In genomic region chr15:60243769-60244168, GRCh38 we compare ENCODE assay signal across 35 cellular contexts.
"Had no signal": no experiment of that assay in that cellular context is flagged by ENCODE, and none has a peak within 500 bp of the region (broad histone marks: within the 10 kb centered on the region; RNA-seq: fewer than 3 reads in every experiment).

No MANE protein-coding gene starts in this region.

- DNase-seq: heart left ventricle; hypothalamus; immature natural killer cell; kidney; left colon; left lung; lower lobe of right lung; mammary epithelial cell; mesenchymal stem cell; midbrain; mucosa of descending colon; naive thymus-derived CD4-positive, alpha-beta T cell; pancreas; posterior cingulate gyrus; retina; right cardiac atrium; stimulated activated CD4-positive, alpha-beta T cell treated with anti-CD3 and anti-CD28 coated beads, Interleukin-12 subunit alpha, Interleukin-12 subunit beta, amount 100 ng/mL, for 4 hours; stimulated activated CD4-positive, alpha-beta T cell treated with anti-CD3 and anti-CD28 coated beads, Interleukin-15, amount 100 ng/mL, for 24 hours; stimulated activated CD4-positive, alpha-beta T cell treated with anti-CD3 and anti-CD28 coated beads, Interleukin-2, amount 100 ng/mL, for 24 hours; stimulated activated CD4-positive, alpha-beta T cell treated with anti-CD3 and anti-CD28 coated beads, Interleukin-4, amount 100 ng/mL, for 24 hours; stimulated activated naive CD4-positive, alpha-beta T cell; tibial artery; upper lobe of right lung; uterus had no signal

- H3K4me1 Mint-ChIP-seq: immature natural killer cell; naive thymus-derived CD4-positive, alpha-beta T cell; nephron; neural crest cell; stimulated activated effector memory CD8-positive, alpha-beta T cell treated with anti-CD3 and anti-CD28 coated beads, Interleukin-12 subunit alpha, Interleukin-12 subunit beta, amount 100 ng/mL, for 72 hours had no signal

- H3K4me1 ChIP-seq: heart left ventricle, left lung, lower lobe of right lung, pancreas, prostate gland, suprapubic skin, tibial artery, upper lobe of right lung, uterus had no signal

- ATAC-seq: heart left ventricle; left colon; left lung; lower lobe of right lung; mucosa of descending colon; naive thymus-derived CD4-positive, alpha-beta T cell; pancreas; right cardiac atrium; sciatic nerve; stimulated activated effector memory CD8-positive, alpha-beta T cell treated with anti-CD3 and anti-CD28 coated beads, Interleukin-12 subunit alpha, Interleukin-12 subunit beta, amount 100 ng/mL, for 72 hours; upper lobe of right lung had no signal

- H3K4me3 ChIP-seq: heart left ventricle, left lung, lower lobe of right lung, mucosa of descending colon, pancreas, prostate gland, skin epidermis, suprapubic skin, thoracic aorta, tibial artery, upper lobe of right lung, uterus had no signal

- H3K36me3 ChIP-seq: heart left ventricle, left lung, lower lobe of right lung, neutrophil, pancreas, prostate gland, suprapubic skin, thoracic aorta, tibial artery, upper lobe of right lung, uterus had no signal

- FAIRE-seq: islet of Langerhans, kidney, pancreas had no signal

- H3K9me3 Mint-ChIP-seq: immature natural killer cell; stimulated activated effector memory CD8-positive, alpha-beta T cell treated with anti-CD3 and anti-CD28 coated beads, Interleukin-12 subunit alpha, Interleukin-12 subunit beta, amount 100 ng/mL, for 72 hours; stimulated activated naive CD8-positive, alpha-beta T cell treated with anti-CD3 and anti-CD28 coated beads, Interleukin-15, Interleukin-2, amounts not matched to agents 100 ng/mL and 50 ng/mL, for 24 hours had no signal

- H3K27ac Mint-ChIP-seq: immature natural killer cell; naive thymus-derived CD4-positive, alpha-beta T cell; nephron; stimulated activated effector memory CD8-positive, alpha-beta T cell treated with anti-CD3 and anti-CD28 coated beads, Interleukin-12 subunit alpha, Interleukin-12 subunit beta, amount 100 ng/mL, for 72 hours; stimulated activated naive CD8-positive, alpha-beta T cell treated with anti-CD3 and anti-CD28 coated beads, Interleukin-15, Interleukin-2, amounts not matched to agents 100 ng/mL and 50 ng/mL, for 24 hours had no signal

- H3K27ac ChIP-seq: heart left ventricle, left lung, lower lobe of right lung, neutrophil, pancreas, prostate gland, skin epidermis, suprapubic skin, thoracic aorta, tibial artery, upper lobe of right lung, uterus had no signal

- H3K4me3 Mint-ChIP-seq: immature natural killer cell; naive thymus-derived CD4-positive, alpha-beta T cell; nephron; neural crest cell; stimulated activated effector memory CD8-positive, alpha-beta T cell treated with anti-CD3 and anti-CD28 coated beads, Interleukin-12 subunit alpha, Interleukin-12 subunit beta, amount 100 ng/mL, for 72 hours; stimulated activated naive CD8-positive, alpha-beta T cell treated with anti-CD3 and anti-CD28 coated beads, Interleukin-15, Interleukin-2, amounts not matched to agents 100 ng/mL and 50 ng/mL, for 24 hours had no signal

- H3K36me3 Mint-ChIP-seq: immature natural killer cell; stimulated activated effector memory CD8-positive, alpha-beta T cell treated with anti-CD3 and anti-CD28 coated beads, Interleukin-12 subunit alpha, Interleukin-12 subunit beta, amount 100 ng/mL, for 72 hours had no signal

- H3K27me3 ChIP-seq: left lung, neutrophil, pancreas, tibial artery, upper lobe of right lung, uterus had no signal
